In the genomic region with DNA sequence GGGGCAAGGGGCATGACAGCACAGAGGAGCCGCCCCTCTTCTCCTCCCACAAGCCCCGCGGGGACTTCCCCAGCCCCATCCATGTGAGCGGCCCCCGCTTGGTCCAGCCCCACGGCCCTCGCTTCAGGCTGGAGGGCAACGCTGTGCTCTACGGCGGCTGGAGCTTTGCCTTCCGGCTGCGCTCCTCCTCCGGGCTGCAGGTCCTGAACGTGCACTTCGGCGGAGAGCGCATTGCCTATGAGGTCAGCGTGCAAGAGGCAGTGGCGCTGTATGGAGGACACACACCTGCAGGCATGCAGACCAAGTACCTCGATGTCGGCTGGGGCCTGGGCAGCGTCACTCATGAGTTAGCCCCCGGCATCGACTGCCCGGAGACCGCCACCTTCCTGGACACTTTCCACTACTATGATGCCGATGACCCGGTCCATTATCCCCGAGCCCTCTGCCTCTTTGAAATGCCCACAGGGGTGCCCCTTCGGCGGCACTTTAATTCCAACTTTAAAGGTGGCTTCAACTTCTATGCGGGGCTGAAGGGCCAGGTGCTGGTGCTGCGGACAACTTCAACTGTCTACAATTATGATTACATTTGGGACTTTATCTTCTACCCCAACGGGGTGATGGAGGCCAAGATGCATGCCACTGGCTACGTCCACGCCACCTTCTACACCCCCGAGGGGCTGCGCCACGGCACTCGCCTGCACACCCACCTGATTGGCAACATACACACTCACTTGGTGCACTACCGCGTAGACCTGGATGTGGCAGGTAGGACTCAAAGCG, we compare ENCODE assay signal across 1 cellular context.
TF ChIP-seq lines count a peak whose summit lies in the region.

No MANE protein-coding gene starts in this region.

TF ChIP-seq in K562, 482 proteins besides CTCF, POLR2A, EP300 and RAD21:
- TF ChIP-seq ZNF511 (CRISPR knock-in tag; IDR thresholded peaks at IDR 0.05) (0 out of 2 replicates have a peak, but pooled peaks have one; percentile 7), VEZF1 (CRISPR knock-in tag; IDR thresholded peaks at IDR 0.05) (no peak), RBFOX2 (IDR thresholded peaks at IDR 0.05; ENCODE audit: low read depth, low read length) (0 out of 2 replicates have a peak, but pooled peaks have one; percentile 18)
